In genomic region chr17:12118617-12119016, GRCh38 we compare ENCODE assay signal across 24 cellular contexts.
A peak's percentile ranks its signal among the peaks of the same experiment; 100 is the strongest.
DNase-seq lines count a peak whose midpoint lies in the region; ATAC-seq, FAIRE-seq and TF ChIP-seq lines count a peak whose summit lies in the region.
"Had no signal": no experiment of that assay in that cellular context is flagged by ENCODE, and none has a peak within 500 bp of the region (broad histone marks: within the 10 kb centered on the region; RNA-seq: fewer than 3 reads in every experiment).

No MANE protein-coding gene starts in this region.

- no peak overlapping the region for H2AFZ ChIP-seq in GM23248
- no peak overlapping the region for H2AFZ ChIP-seq in keratinocyte (ENCODE audit: control insufficient read depth, low read length)
- H2AFZ ChIP-seq: GM23338 had no signal

- peaks cover 20% of the 10 kb centered on the region for H3K4me1 ChIP-seq in GM23248 (ENCODE audit: insufficient read depth)
- no peaks in the 10 kb centered on the region for H3K4me1 ChIP-seq in keratinocyte (ENCODE audit: control insufficient read depth, extremely low read depth, insufficient read depth, low read length)
- H3K4me1 ChIP-seq: SJSA1 had no signal

- no peaks in the 10 kb centered on the region for H3K9me2 ChIP-seq in GM23248 (ENCODE audit: insufficient read depth)

- H4K20me1 ChIP-seq in GM23248 (ENCODE audit: insufficient read depth) (no peaks in the 10 kb centered on the region), keratinocyte (ENCODE audit: control insufficient read depth, extremely low read depth, insufficient read depth, low read length) (no peaks in the 10 kb centered on the region)

- no peaks in the 10 kb centered on the region for H3K27me3 ChIP-seq in GM23248 (replicated peaks; ENCODE audit: insufficient read depth)
- no peaks in the 10 kb centered on the region for H3K27me3 ChIP-seq in keratinocyte (ENCODE audit: control insufficient read depth, extremely low read depth, insufficient read depth, low read length)
- H3K27me3 ChIP-seq: SJSA1 had no signal

- TF ChIP-seq CTCF in epithelial cell of esophagus (IDR thresholded peaks at IDR 0.05; ENCODE audit: insufficient read depth, low read depth, low read length, missing control alignments) (no peak), keratinocyte (optimal IDR thresholded peaks at IDR 0.05 in 1 of 3, IDR thresholded peaks at IDR 0.05 in 1 of 3, conservative IDR thresholded peaks at IDR 0.05 in 1 of 3; ENCODE audit: extremely low read depth in 1 of 3, insufficient read depth in 2 of 3, low read length in 3 of 3) (no peak), glutamatergic neuron (IDR thresholded peaks at IDR 0.05; ENCODE audit: partially characterized antibody, unreplicated experiment) (no peak)

- DNase-seq in GM23248 (peak; percentile 43), M059J (ENCODE audit: low read depth) (peak; percentile 11), epithelial cell of esophagus (ENCODE audit: low read depth) (peak; percentile 76), keratinocyte (ENCODE audit: low read depth, low spot score) (peak; percentile 4), CD1c-positive myeloid dendritic cell (ENCODE audit: extremely low spot score) (no peak), glutamatergic neuron (no peak)
- DNase-seq: ACHN; C1 segment of cervical spinal cord; Calu3; CD8-positive, alpha-beta memory T cell; DMS153; KG1; NCI-H1694 treated with DMSO at 0.1 percent for 48 hours; NCI-H446; NCI-H526; T-helper 1 cell had no signal

- H3K27ac ChIP-seq in GM23248 (no peak overlapping the region), keratinocyte (ENCODE audit: control insufficient read depth, insufficient read depth, low read length) (no peak overlapping the region)
- H3K27ac ChIP-seq: HL-60, SJSA1 had no signal

- H3K4me3 Mint-ChIP-seq in glutamatergic neuron (ENCODE audit: unreplicated experiment), result no peak overlapping the region
- H3K4me3 Mint-ChIP-seq: CD8-positive, alpha-beta memory T cell; GM23338 had no signal

- peaks cover 12% of the 10 kb centered on the region; the same call in 1 of the 2 replicates for H3F3A ChIP-seq in GM23248 (ENCODE audit: insufficient read depth)

- H3K9me3 ChIP-seq in GM23248 (ENCODE audit: low read depth) (no peaks in the 10 kb centered on the region), keratinocyte (ENCODE audit: control insufficient read depth, low read depth, low read length) (no peaks in the 10 kb centered on the region)
- H3K9me3 ChIP-seq: SJSA1 had no signal

- peak; percentile 52 for FAIRE-seq in keratinocyte (lab: Jason Lieb, UNC)
- FAIRE-seq: GM19239, RCC 7860 had no signal

- no peaks in the 10 kb centered on the region for H3K27me3 Mint-ChIP-seq in glutamatergic neuron (ENCODE audit: unreplicated experiment)
- H3K27me3 Mint-ChIP-seq: CD8-positive, alpha-beta memory T cell had no signal

- no peaks in the 10 kb centered on the region for H3K9me3 Mint-ChIP-seq in glutamatergic neuron (ENCODE audit: unreplicated experiment)
- H3K9me3 Mint-ChIP-seq: CD8-positive, alpha-beta memory T cell; GM23338 had no signal

- no peak overlapping the region for H3K27ac Mint-ChIP-seq in glutamatergic neuron (ENCODE audit: unreplicated experiment)
- H3K27ac Mint-ChIP-seq: CD8-positive, alpha-beta memory T cell; GM23338 had no signal

- H3K79me2 ChIP-seq in GM23248 (ENCODE audit: insufficient read depth) (peaks cover 13% of the 10 kb centered on the region), keratinocyte (ENCODE audit: control insufficient read depth, insufficient read depth, low read length) (no peaks in the 10 kb centered on the region)

- H3K4me2 ChIP-seq in GM23248 (ENCODE audit: unreplicated experiment), result no peak overlapping the region
- no peak overlapping the region for H3K4me2 ChIP-seq in keratinocyte (ENCODE audit: control insufficient read depth, extremely low read depth, insufficient read depth, low read depth, low read length)
- H3K4me2 ChIP-seq: GM23338 had no signal

- H3K36me3 ChIP-seq in GM23248 (ENCODE audit: low read depth) (peaks cover 16% of the 10 kb centered on the region), keratinocyte (ENCODE audit: control insufficient read depth in 2 of 2, extremely low read depth in 1 of 2, insufficient read depth in 2 of 2, low read length in 2 of 2) (peaks cover 10 to 14% of the 10 kb centered on the region in 2 experiments)

- no peak overlapping the region for H3K4me3 ChIP-seq in GM23248
- H3K4me3 ChIP-seq in epithelial cell of esophagus (ENCODE audit: low read length), result no peak overlapping the region
- no peak overlapping the region for H3K4me3 ChIP-seq in keratinocyte (ENCODE audit: control insufficient read depth in 2 of 3, extremely low read depth in 1 of 3, insufficient read depth in 2 of 3, low read depth in 1 of 3, low read length in 3 of 3)
- H3K4me3 ChIP-seq: GM23338, SJSA1 had no signal

- dilution Hi-C loops in keratinocyte (cut with MboI; ENCODE audit: extremely low pct_ligation_motif_present, low sequenced_read_pairs), result no loop called here

- 85 to 89% methylated on average over 3 of the region's 3 CpGs for WGBS in GM23248 (ENCODE audit: low coverage in 1 of 2, low lambda C conversion rate in 2 of 2, missing lambda C conversion rate in 2 of 2), 2 experiments

- H3K4me1 Mint-ChIP-seq in glutamatergic neuron (ENCODE audit: low read depth, unreplicated experiment), result peaks cover 7% of the 10 kb centered on the region

- no peaks in the 10 kb centered on the region for H3K9me1 ChIP-seq in keratinocyte (ENCODE audit: control insufficient read depth, extremely low read depth, insufficient read depth, low read length)

- H3K9ac ChIP-seq in GM23248, result no peak overlapping the region
- H3K9ac ChIP-seq in keratinocyte (ENCODE audit: control insufficient read depth, extremely low read depth, insufficient read depth, low read length), result no peak overlapping the region

- ATAC-seq in GM19397 (IDR thresholded peaks at IDR 0.05; ENCODE audit: unreplicated experiment) (no peak), HG03342 (IDR thresholded peaks at IDR 0.05; ENCODE audit: unreplicated experiment) (no peak)
- ATAC-seq: GM23338, Right ventricle myocardium inferior had no signal

- H3K36me3 Mint-ChIP-seq in glutamatergic neuron (ENCODE audit: unreplicated experiment), result no peaks in the 10 kb centered on the region

- in situ Hi-C loops in GM23248 (cut with MboI), result no loop called here

Comparison
In these comparisons a context has a peak if more than half of its experiments do, and no peak if none do; other contexts are left out.
1. DNase-seq: peak in GM23248 (single experiment), M059J (single experiment), epithelial cell of esophagus (single experiment) and keratinocyte (single experiment); none in CD1c-positive myeloid dendritic cell (single experiment) and glutamatergic neuron (single experiment).